20 cellular contexts compared by ENCODE assay signal in genomic region chr5:62372600-62372999, GRCh38.
"Had no signal": no experiment of that assay in that cellular context is flagged by ENCODE, and none has a peak within 500 bp of the region (broad histone marks: within the 10 kb centered on the region; RNA-seq: fewer than 3 reads in every experiment).

No MANE protein-coding gene starts in this region.

- DNase-seq: effector memory CD4-positive, alpha-beta T cell; gastrocnemius medialis; heart right ventricle; hypothalamus; islet precursor cell; mammary epithelial cell; natural killer cell; posterior cingulate gyrus; sigmoid colon; stimulated activated CD4-positive, alpha-beta T cell treated with anti-CD3 and anti-CD28 coated beads, Interleukin-2, amount 100 ng/mL, for 24 hours; stimulated activated CD4-positive, alpha-beta T cell treated with anti-CD3 and anti-CD28 coated beads, Interleukin-4, amount 100 ng/mL, for 4 hours; stimulated activated naive CD4-positive, alpha-beta T cell; stomach; substantia nigra; transverse colon had no signal

- H3K36me3 Mint-ChIP-seq: natural killer cell had no signal

- ATAC-seq: gastrocnemius medialis, heart right ventricle, left lobe of liver, natural killer cell had no signal

- H3K4me1 Mint-ChIP-seq: natural killer cell, neural crest cell had no signal

- H3K9me3 ChIP-seq: esophagus muscularis mucosa, gastrocnemius medialis, heart right ventricle, sigmoid colon, stomach, thoracic aorta, transverse colon had no signal

- H3K4me3 ChIP-seq: esophagus muscularis mucosa, gastrocnemius medialis, heart right ventricle, sigmoid colon, skin epidermis, stomach, thoracic aorta, transverse colon had no signal

- H3K4me3 Mint-ChIP-seq: natural killer cell, neural crest cell had no signal

- H3K9me3 Mint-ChIP-seq: natural killer cell, neural crest cell had no signal

- H3K27ac ChIP-seq: esophagus muscularis mucosa, gastrocnemius medialis, heart right ventricle, sigmoid colon, skin epidermis, stomach, thoracic aorta, transverse colon had no signal

- H3K27me3 ChIP-seq: esophagus muscularis mucosa, gastrocnemius medialis, heart right ventricle, sigmoid colon, stomach, transverse colon had no signal

- H3K4me1 ChIP-seq: esophagus muscularis mucosa, gastrocnemius medialis, heart right ventricle, sigmoid colon, transverse colon had no signal
